ENCODE assay signal across 9 cellular contexts in genomic region chr2:168136392-168136977, GRCh38.
DNase-seq lines count a peak whose midpoint lies in the region; ATAC-seq and TF ChIP-seq lines count a peak whose summit lies in the region.
"Had no signal": no experiment of that assay in that cellular context is flagged by ENCODE, and none has a peak within 500 bp of the region (broad histone marks: within the 10 kb centered on the region; RNA-seq: fewer than 3 reads in every experiment).

No MANE protein-coding gene starts in this region.

- no peak overlapping the region for H3K27ac ChIP-seq in CD4-positive, alpha-beta memory T cell (ENCODE audit: low read depth, low read length)
- no peak overlapping the region for H3K27ac ChIP-seq in vagina
- H3K27ac ChIP-seq: SJSA1 had no signal

- peak overlapping the region in 1 of 7 donors; percentile 73 for H3K27ac Mint-ChIP-seq in CD4-positive, alpha-beta memory T cell
- H3K27ac Mint-ChIP-seq in immature natural killer cell = peak overlapping the region; percentile 29 to 88 (median 54)

- H3K27me3 ChIP-seq in CD4-positive, alpha-beta memory T cell (ENCODE audit: insufficient read depth, low read length) = no peaks in the 10 kb centered on the region
- no peaks in the 10 kb centered on the region for H3K27me3 ChIP-seq in vagina
- H3K27me3 ChIP-seq: SJSA1 had no signal

- TF ChIP-seq POLR2A in vagina (IDR thresholded peaks at IDR 0.05) = no peak

- ATAC-seq in GM18907 (IDR thresholded peaks at IDR 0.05; ENCODE audit: unreplicated experiment) = peak; percentile 67

- H3K4me1 ChIP-seq in CD4-positive, alpha-beta memory T cell (ENCODE audit: insufficient read depth, low read length) = no peaks in the 10 kb centered on the region
- no peaks in the 10 kb centered on the region for H3K4me1 ChIP-seq in vagina
- H3K4me1 ChIP-seq: SJSA1 had no signal

- H3K36me3 ChIP-seq in CD4-positive, alpha-beta memory T cell (ENCODE audit: insufficient read depth, low read length) = peaks cover 10% of the 10 kb centered on the region
- H3K36me3 ChIP-seq in vagina = peaks cover 0 to 11% of the 10 kb centered on the region in 2 donors

- no peaks in the 10 kb centered on the region for H3K27me3 Mint-ChIP-seq in CD4-positive, alpha-beta memory T cell
- peaks cover 0 to 3% (median 0%) of the 10 kb centered on the region in 3 donors for H3K27me3 Mint-ChIP-seq in immature natural killer cell (ENCODE audit: low read depth in 3 of 3)

- TF ChIP-seq CTCF in WI38 (IDR thresholded peaks at IDR 0.05; ENCODE audit: low read depth, low read length) (peak; percentile 36; the same call in 1 of the 2 replicates), vagina (IDR thresholded peaks at IDR 0.05) (peak in 2 of 3 experiments; percentile 23 to 46)

- CTCF ChIA-PET in CD4-positive, alpha-beta memory T cell (lab: Charles Lee; ENCODE audit: partially characterized antibody) = interaction anchor here (0.7 to 3.9 kb wide), 10 partner anchors 9 to 208 kb away, joined by 3 to 52 read pairs (median 4); no protein-coding TSS in a partner anchor

- DNase-seq in CD4-positive, alpha-beta memory T cell = peak in 4 of 5 donors; percentile 19 to 41 (median 30)
- peak; percentile 86 to 93 for DNase-seq in Kasumi-1 (lab: John Stamatoyannopoulos, UW)
- DNase-seq in immature natural killer cell = peak; percentile 13 to 30 (median 21)
- DNase-seq in vagina (ENCODE audit: extremely low spot score in 2 of 2) = no peak
- DNase-seq in amygdala (lab: John Stamatoyannopoulos, UW) = no peak
- DNase-seq in NCI-H524 treated with DMSO at 0.1 percent for 48 hours (lab: John Stamatoyannopoulos, UW) = no peak

- POLR2A ChIA-PET in CD4-positive, alpha-beta memory T cell (lab: Charles Lee; ENCODE audit: partially characterized antibody) = no interaction called here

- no peaks in the 10 kb centered on the region for H3K9me3 Mint-ChIP-seq in CD4-positive, alpha-beta memory T cell
- no peaks in the 10 kb centered on the region for H3K9me3 Mint-ChIP-seq in immature natural killer cell

- H3K4me1 Mint-ChIP-seq in CD4-positive, alpha-beta memory T cell = peaks cover 8 to 25% (median 21%) of the 10 kb centered on the region in 4 donors
- peaks cover 29 to 60% of the 10 kb centered on the region in 2 donors for H3K4me1 Mint-ChIP-seq in immature natural killer cell

- no peak overlapping the region for H3K4me3 Mint-ChIP-seq in CD4-positive, alpha-beta memory T cell
- H3K4me3 Mint-ChIP-seq in immature natural killer cell = no peak overlapping the region

- intact Hi-C loops in CD4-positive, alpha-beta memory T cell (cut with micrococcal nuclease) = loop anchor here (1.0 to 2.0 kb wide), 3 partner anchors 108 to 784 kb away; no protein-coding TSS in a partner anchor
- intact Hi-C loops in vagina (cut with DNase I) = no loop called here

- H3K4me3 ChIP-seq in CD4-positive, alpha-beta memory T cell (ENCODE audit: low read length in 2 of 2) = no peak overlapping the region
- no peak overlapping the region for H3K4me3 ChIP-seq in WI38 (ENCODE audit: low read depth, low read length)
- no peak overlapping the region for H3K4me3 ChIP-seq in vagina
- H3K4me3 ChIP-seq: SJSA1 had no signal

- H3K9me3 ChIP-seq in CD4-positive, alpha-beta memory T cell (ENCODE audit: control insufficient read depth in 1 of 2, low read length in 2 of 2) = no peaks in the 10 kb centered on the region
- H3K9me3 ChIP-seq in vagina = no peaks in the 10 kb centered on the region
- H3K9me3 ChIP-seq: SJSA1 had no signal

- peaks cover 42 to 58% of the 10 kb centered on the region in 2 donors for H3K36me3 Mint-ChIP-seq in CD4-positive, alpha-beta memory T cell
- H3K36me3 Mint-ChIP-seq in immature natural killer cell = peaks cover 9 to 38% (median 12%) of the 10 kb centered on the region in 3 donors

Comparison
In these comparisons a context has a peak if more than half of its experiments do, and no peak if none do; other contexts are left out.
1. DNase-seq: peak in CD4-positive, alpha-beta memory T cell (4 of 5), Kasumi-1 (2 of 2) and immature natural killer cell (3 of 3); none in vagina (0 of 2), amygdala (0 of 56) and NCI-H524 treated with DMSO at 0.1 percent for 48 hours (single experiment).